19 cellular contexts compared by ENCODE assay signal in genomic region chr2:127454595-127455565, GRCh38. TPM values are rescaled to one million over a fixed set of nuclear protein-coding genes. Genes with fewer than 3 reads are reported as not detected.
A peak's percentile ranks its signal among the peaks of the same experiment; 100 is the strongest.
DNase-seq lines count a peak whose midpoint lies in the region; FAIRE-seq and TF ChIP-seq lines count a peak whose summit lies in the region.
"Had no signal": no experiment of that assay in that cellular context is flagged by ENCODE, and none has a peak within 500 bp of the region (broad histone marks: within the 10 kb centered on the region; RNA-seq: fewer than 3 reads in every experiment).

No MANE protein-coding gene starts in this region.

- no peak overlapping the region for H2AFZ ChIP-seq in neural cell (ENCODE audit: low read depth, low read length)

- TF ChIP-seq CTCF in Calu3 (IDR thresholded peaks at IDR 0.05; ENCODE audit: unreplicated experiment) (no peak), neural cell (IDR thresholded peaks at IDR 0.05; ENCODE audit: poor library complexity, severe bottlenecking) (no peak)

- peak; percentile 55 for DNase-seq in Calu3
- peak; percentile 10 for DNase-seq in M059J (ENCODE audit: low read depth)
- no peak for DNase-seq in activated CD4-positive, alpha-beta T cell treated with anti-CD3 and anti-CD28 coated beads, Interleukin-2, amount 10 ng/mL, durations not matched to agents 7 days and 5 days
- DNase-seq in DMS79 (lab: John Stamatoyannopoulos, UW), result no peak
- no peak for DNase-seq in NCI-H2029 (lab: John Stamatoyannopoulos, UW)
- no peak for DNase-seq in frontal cortex (ENCODE audit: low spot score in 2 of 2)
- DNase-seq: activated CD4-positive, alpha-beta T cell treated with anti-CD3 and anti-CD28 coated beads, Interleukin-2, amount 50 U/mL, for 4 hours; anterior cingulate cortex; BE2C; cortex of kidney; upper lobe of right lung had no signal

- H3K27me3 Mint-ChIP-seq in Calu3 (ENCODE audit: unreplicated experiment), result no peaks in the 10 kb centered on the region
- H3K27me3 Mint-ChIP-seq in dendritic cell treated with granulocyte-macrophage colony-stimulating factor and Interleukin-4, amounts not matched to agents 40 ng/mL and 50 ng/mL, for 4 days, result no peaks in the 10 kb centered on the region
- H3K27me3 Mint-ChIP-seq in activated CD4-positive, alpha-beta T cell treated with anti-CD3 and anti-CD28 coated beads, Interleukin-2, amount 10 ng/mL, durations not matched to agents 7 days and 5 days, result no peaks in the 10 kb centered on the region

- POLR2A ChIA-PET in activated CD4-positive, alpha-beta T cell treated with anti-CD3 and anti-CD28 coated beads, Interleukin-2, amount 10 ng/mL, durations not matched to agents 7 days and 5 days (lab: Charles Lee), result no interaction called here

- peaks cover 23% of the 10 kb centered on the region for H3K4me1 Mint-ChIP-seq in Calu3 (ENCODE audit: low read depth, unreplicated experiment)
- H3K4me1 Mint-ChIP-seq in dendritic cell treated with granulocyte-macrophage colony-stimulating factor and Interleukin-4, amounts not matched to agents 40 ng/mL and 50 ng/mL, for 4 days (ENCODE audit: low read depth), result peaks cover 37% of the 10 kb centered on the region
- peaks cover 4% of the 10 kb centered on the region for H3K4me1 Mint-ChIP-seq in activated CD4-positive, alpha-beta T cell treated with anti-CD3 and anti-CD28 coated beads, Interleukin-2, amount 10 ng/mL, durations not matched to agents 7 days and 5 days
- H3K4me1 Mint-ChIP-seq: mesothelial cell of epicardium had no signal

- H3K9me2 ChIP-seq in neural cell (ENCODE audit: insufficient read depth, low read length), result no peaks in the 10 kb centered on the region

- no peaks in the 10 kb centered on the region for H3K9me3 Mint-ChIP-seq in Calu3 (ENCODE audit: low read depth, unreplicated experiment)
- H3K9me3 Mint-ChIP-seq in dendritic cell treated with granulocyte-macrophage colony-stimulating factor and Interleukin-4, amounts not matched to agents 40 ng/mL and 50 ng/mL, for 4 days, result no peaks in the 10 kb centered on the region
- no peaks in the 10 kb centered on the region for H3K9me3 Mint-ChIP-seq in activated CD4-positive, alpha-beta T cell treated with anti-CD3 and anti-CD28 coated beads, Interleukin-2, amount 10 ng/mL, durations not matched to agents 7 days and 5 days
- H3K9me3 Mint-ChIP-seq: activated T-helper 1 cell treated with anti-CD3 and anti-CD28 coated beads, Interleukin-12 subunit alpha, Interleukin-12 subunit beta, Interleukin-2, Interleukin-4 antibody, amounts not matched to agents 30 ng/mL and 10 ng/mL and 1 ng/mL, durations not matched to agents 14 hours and 24 hours and 36 hours; mesothelial cell of epicardium had no signal

- no peaks in the 10 kb centered on the region for H3F3A ChIP-seq in neural cell (ENCODE audit: insufficient read depth, low read length, poor library complexity, severe bottlenecking)

- FAIRE-seq in frontal cortex (lab: Jason Lieb, UNC), result no peak

- no peaks in the 10 kb centered on the region for H3K27me3 ChIP-seq in neural cell (ENCODE audit: insufficient read depth, low read depth, low read length)
- H3K27me3 ChIP-seq: BE2C, upper lobe of right lung had no signal

- peaks cover 5% of the 10 kb centered on the region for H3K36me3 Mint-ChIP-seq in Calu3 (ENCODE audit: insufficient read depth, unreplicated experiment)
- H3K36me3 Mint-ChIP-seq in dendritic cell treated with granulocyte-macrophage colony-stimulating factor and Interleukin-4, amounts not matched to agents 40 ng/mL and 50 ng/mL, for 4 days (ENCODE audit: low read depth), result no peaks in the 10 kb centered on the region
- no peaks in the 10 kb centered on the region for H3K36me3 Mint-ChIP-seq in activated CD4-positive, alpha-beta T cell treated with anti-CD3 and anti-CD28 coated beads, Interleukin-2, amount 10 ng/mL, durations not matched to agents 7 days and 5 days (ENCODE audit: low read depth)

- CTCF ChIA-PET in Calu3 (lab: Charles Lee), result interaction anchor here (0.8 to 1.6 kb wide), 2 partner anchors 73 to 257 kb away, joined by 4 to 6 read pairs; no protein-coding TSS in a partner anchor
- CTCF ChIA-PET in activated CD4-positive, alpha-beta T cell treated with anti-CD3 and anti-CD28 coated beads, Interleukin-2, amount 10 ng/mL, durations not matched to agents 7 days and 5 days (lab: Charles Lee), result no interaction called here

- H3K36me3 ChIP-seq in neural cell (ENCODE audit: insufficient read depth, low read length), result no peaks in the 10 kb centered on the region
- H3K36me3 ChIP-seq: BE2C, HAP-1, upper lobe of right lung had no signal

- peak overlapping the region; percentile 44 for H3K27ac Mint-ChIP-seq in Calu3 (ENCODE audit: unreplicated experiment)
- H3K27ac Mint-ChIP-seq in dendritic cell treated with granulocyte-macrophage colony-stimulating factor and Interleukin-4, amounts not matched to agents 40 ng/mL and 50 ng/mL, for 4 days, result peak overlapping the region; percentile 21
- no peak overlapping the region for H3K27ac Mint-ChIP-seq in activated CD4-positive, alpha-beta T cell treated with anti-CD3 and anti-CD28 coated beads, Interleukin-2, amount 10 ng/mL, durations not matched to agents 7 days and 5 days
- H3K27ac Mint-ChIP-seq: activated T-helper 1 cell treated with anti-CD3 and anti-CD28 coated beads, Interleukin-12 subunit alpha, Interleukin-12 subunit beta, Interleukin-2, Interleukin-4 antibody, amounts not matched to agents 30 ng/mL and 10 ng/mL and 1 ng/mL, durations not matched to agents 14 hours and 24 hours and 36 hours; mesothelial cell of epicardium had no signal

- no peak overlapping the region for H3K4me2 ChIP-seq in neural cell (ENCODE audit: low read length)

- H3K9ac ChIP-seq in neural cell (ENCODE audit: low read length), result peak overlapping the region; percentile 1

- no TSS peak for BruUV-seq in Calu3 (replicated peaks; lab: Mats Ljungman, UMichigan)

- H3K27ac ChIP-seq in neural cell (ENCODE audit: low read length), result peak overlapping the region; percentile 69
- H3K27ac ChIP-seq: upper lobe of right lung had no signal

- peak overlapping the region; percentile 42 for H3K4me3 Mint-ChIP-seq in Calu3 (ENCODE audit: low read depth, unreplicated experiment)
- H3K4me3 Mint-ChIP-seq in dendritic cell treated with granulocyte-macrophage colony-stimulating factor and Interleukin-4, amounts not matched to agents 40 ng/mL and 50 ng/mL, for 4 days, result no peak overlapping the region
- no peak overlapping the region for H3K4me3 Mint-ChIP-seq in activated CD4-positive, alpha-beta T cell treated with anti-CD3 and anti-CD28 coated beads, Interleukin-2, amount 10 ng/mL, durations not matched to agents 7 days and 5 days
- H3K4me3 Mint-ChIP-seq: activated T-helper 1 cell treated with anti-CD3 and anti-CD28 coated beads, Interleukin-12 subunit alpha, Interleukin-12 subunit beta, Interleukin-2, Interleukin-4 antibody, amounts not matched to agents 30 ng/mL and 10 ng/mL and 1 ng/mL, durations not matched to agents 14 hours and 24 hours and 36 hours; mesothelial cell of epicardium had no signal

- H3K79me2 ChIP-seq in neural cell (replicated peaks; ENCODE audit: insufficient read depth, low read length), result no peaks in the 10 kb centered on the region

- H4K20me1 ChIP-seq in neural cell (ENCODE audit: insufficient read depth), result no peaks in the 10 kb centered on the region

- TF ChIP-seq EP300 in neural cell (conservative IDR thresholded peaks at IDR 0.05; ENCODE audit: poor library complexity, severe bottlenecking), result no peak

- H3K9me3 ChIP-seq in neural cell (ENCODE audit: low read length), result no peaks in the 10 kb centered on the region
- H3K9me3 ChIP-seq: BE2C, HAP-1, upper lobe of right lung had no signal

- no peak for TF ChIP-seq RAD21 in neural cell (conservative IDR thresholded peaks at IDR 0.05)

- H3K4me3 ChIP-seq in neural cell (ENCODE audit: low read length), result peak overlapping the region; percentile 49
- H3K4me3 ChIP-seq: HAP-1, upper lobe of right lung had no signal

- intact Hi-C loops in Calu3 (cut with micrococcal nuclease; ENCODE audit: unreplicated experiment), result loop anchor here (5.0 kb wide), 1 partner anchor 98 kb away; no protein-coding TSS in a partner anchor
- intact Hi-C loops in dendritic cell treated with granulocyte-macrophage colony-stimulating factor and Interleukin-4, amounts not matched to agents 40 ng/mL and 50 ng/mL, for 4 days (cut with micrococcal nuclease), result no loop called here

TF ChIP-seq in neural cell, 6 proteins besides CTCF, POLR2A, EP300 and RAD21:
- TF ChIP-seq REST (IDR thresholded peaks at IDR 0.05; ENCODE audit: borderline replicate concordance), result no peak

RNA-seq across cellular contexts. Expression of gene PROC, which starts 36.7 kb away (rescaled TPM):
- total RNA-seq in Calu3 (2022) (0.59 TPM in 1 of 2 replicates, not detected in the other), frontal cortex (not detected)
- 0.64 and 1.6 TPM in 2 replicates for total RNA-seq in M059J (2014; rRNA removed; shearing (Covaris generic))
- polyA plus RNA-seq in neural cell, result 0.24 and 0.33 TPM in 2 replicates
- polyA minus RNA-seq in neural cell, result not detected in 2 replicates
- total RNA-seq in activated CD4-positive, alpha-beta T cell treated with anti-CD3 and anti-CD28 coated beads, Interleukin-2, amount 10 ng/mL, durations not matched to agents 7 days and 5 days, result not detected
- total RNA-seq: fibroblast of lung; posterior vena cava; T-helper 2 cell treated with Interferon-gamma antibody and Interleukin-4, amounts not matched to agents 100 ng/mL and 5 ng/mL, for 36 hours; upper lobe of right lung had no signal
- polyA plus RNA-seq: fibroblast of lung had no signal

Comparison
In these comparisons a context has a peak if more than half of its experiments do, and no peak if none do; other contexts are left out.
1. DNase-seq: peak in Calu3 (single experiment) and M059J (single experiment); none in activated CD4-positive, alpha-beta T cell treated with anti-CD3 and anti-CD28 coated beads, Interleukin-2, amount 10 ng/mL, durations not matched to agents 7 days and 5 days (single experiment), DMS79 (single experiment), NCI-H2029 (single experiment) and frontal cortex (0 of 2).